13 cellular contexts compared by ENCODE assay signal in genomic region chr1:163427336-163427735, GRCh38.
DNase-seq lines count a peak whose midpoint lies in the region; TF ChIP-seq lines count a peak whose summit lies in the region.
"Had no signal": no experiment of that assay in that cellular context is flagged by ENCODE, and none has a peak within 500 bp of the region (broad histone marks: within the 10 kb centered on the region; RNA-seq: fewer than 3 reads in every experiment).

No MANE protein-coding gene starts in this region.

- H3K4me3 ChIP-seq in HUES48 (ENCODE audit: low read depth, low read length) (no peak overlapping the region), iPS-20b (ENCODE audit: low read length) (0 out of 2 replicates have a peak overlapping the region, but pooled peaks have one; percentile 19), transverse colon (no peak overlapping the region)
- H3K4me3 ChIP-seq: A549, GM23248 had no signal

- TF ChIP-seq CTCF in brain (conservative IDR thresholded peaks at IDR 0.05) (no peak), transverse colon (IDR thresholded peaks at IDR 0.05) (no peak)

- in situ Hi-C loops in transverse colon (cut with MboI; ENCODE audit: low pct_ligation_motif_present in 1 of 4, low pct_unique_long_range_greater_than_20kb in 1 of 4, low sequenced_read_pairs in 3 of 4), result no loop called here

- peak overlapping the region; percentile 78 to 91 (median 83) for H3K27ac Mint-ChIP-seq in brain
- no peak overlapping the region for H3K27ac Mint-ChIP-seq in activated T-cell treated with anti-CD3 and anti-CD28 coated beads, Interleukin-2, amount 50 U/mL, for 24 hours
- H3K27ac Mint-ChIP-seq: H9 had no signal

- TF ChIP-seq POLR2A in transverse colon (IDR thresholded peaks at IDR 0.05), result no peak

- H3K9me3 ChIP-seq in HUES48 (ENCODE audit: control insufficient read depth, insufficient read depth, low read length) (0 out of 2 replicates have a peak, but pooled peaks cover 4% of the 10 kb centered on the region), iPS-20b (ENCODE audit: insufficient read depth, low read depth, low read length) (no peaks in the 10 kb centered on the region; the same call in 1 of the 2 replicates), transverse colon (peaks cover 0 to 3% of the 10 kb centered on the region in 2 donors)
- H3K9me3 ChIP-seq: A549, BE2C had no signal

- H3K27me3 Mint-ChIP-seq in brain, result peaks cover 8% of the 10 kb centered on the region
- H3K27me3 Mint-ChIP-seq in activated T-cell treated with anti-CD3 and anti-CD28 coated beads, Interleukin-2, amount 50 U/mL, for 24 hours, result no peaks in the 10 kb centered on the region

- H3K36me3 ChIP-seq in HUES48 (ENCODE audit: control insufficient read depth, insufficient read depth, low read length), result no peaks in the 10 kb centered on the region
- H3K36me3 ChIP-seq in iPS-20b (ENCODE audit: insufficient read depth, low read depth, low read length), result no peaks in the 10 kb centered on the region
- no peaks in the 10 kb centered on the region for H3K36me3 ChIP-seq in transverse colon
- H3K36me3 ChIP-seq: BE2C had no signal

- peaks cover 31% of the 10 kb centered on the region for H3K4me1 Mint-ChIP-seq in brain
- no peaks in the 10 kb centered on the region for H3K4me1 Mint-ChIP-seq in activated T-cell treated with anti-CD3 and anti-CD28 coated beads, Interleukin-2, amount 50 U/mL, for 24 hours (ENCODE audit: low read depth)

- intact Hi-C loops in transverse colon (cut with DNase I; ENCODE audit: low total_unique reads), result no loop called here

- peaks cover 2% of the 10 kb centered on the region for H3K36me3 Mint-ChIP-seq in brain
- H3K36me3 Mint-ChIP-seq in activated T-cell treated with anti-CD3 and anti-CD28 coated beads, Interleukin-2, amount 50 U/mL, for 24 hours (ENCODE audit: low read depth), result no peaks in the 10 kb centered on the region

- H3K4me1 ChIP-seq in HUES48 (ENCODE audit: control insufficient read depth, insufficient read depth, low read length), result peaks cover 24% of the 10 kb centered on the region
- peaks cover 15% of the 10 kb centered on the region; the same call in 1 of the 2 replicates for H3K4me1 ChIP-seq in iPS-20b (ENCODE audit: insufficient read depth, low read length)
- no peaks in the 10 kb centered on the region for H3K4me1 ChIP-seq in transverse colon
- H3K4me1 ChIP-seq: A549, BE2C had no signal

- no peak overlapping the region for H3K9ac ChIP-seq in HUES48 (ENCODE audit: low read depth, low read length)
- no peak overlapping the region for H3K9ac ChIP-seq in iPS-20b (ENCODE audit: low read depth, low read length)
- H3K9ac ChIP-seq: GM23248 had no signal

- no peak for TF ChIP-seq EP300 in transverse colon (IDR thresholded peaks at IDR 0.05; ENCODE audit: low read depth)

- peak overlapping the region; percentile 50 for H3K27ac ChIP-seq in HUES48 (ENCODE audit: low read depth, low read length)
- H3K27ac ChIP-seq in iPS-20b (ENCODE audit: low read length), result no peak overlapping the region
- H3K27ac ChIP-seq in transverse colon, result no peak overlapping the region
- H3K27ac ChIP-seq: A549, C4-2B, GM23248 had no signal

- peak overlapping the region in 1 of 5 experiments; percentile 29 for H3K4me3 Mint-ChIP-seq in brain
- no peak overlapping the region for H3K4me3 Mint-ChIP-seq in activated T-cell treated with anti-CD3 and anti-CD28 coated beads, Interleukin-2, amount 50 U/mL, for 24 hours

- no peak for DNase-seq in activated T-cell treated with anti-CD3 and anti-CD28 coated beads, Interleukin-2, amount 50 U/mL, for 24 hours
- no peak for DNase-seq in globus pallidus (ENCODE audit: low spot score)
- no peak for DNase-seq in transverse colon
- DNase-seq: BE2C, DMS53, GM23248, H9, IMR-90 had no signal

- 58 to 81% methylated on average over 2 of the region's 2 CpGs for WGBS in transverse colon (ENCODE audit: low coverage in 1 of 2), 2 donors

- H3K27me3 ChIP-seq in HUES48 (ENCODE audit: control insufficient read depth, insufficient read depth, low read length) (no peaks in the 10 kb centered on the region), iPS-20b (ENCODE audit: insufficient read depth, low read length) (no peaks in the 10 kb centered on the region), transverse colon (no peaks in the 10 kb centered on the region)
- H3K27me3 ChIP-seq: BE2C had no signal

- peaks cover 4 to 30% (median 7%) of the 10 kb centered on the region in 5 experiments for H3K9me3 Mint-ChIP-seq in brain
- peaks cover 3% of the 10 kb centered on the region for H3K9me3 Mint-ChIP-seq in activated T-cell treated with anti-CD3 and anti-CD28 coated beads, Interleukin-2, amount 50 U/mL, for 24 hours
